Comparison of ENCODE assay signal across 8 cellular contexts in genomic region chr19:42253245-42254082, GRCh38. TPM values are rescaled to one million over a fixed set of nuclear protein-coding genes. Genes with fewer than 3 reads are reported as not detected.
DNase-seq lines count a peak whose midpoint lies in the region; ATAC-seq and TF ChIP-seq lines count a peak whose summit lies in the region.

No MANE protein-coding gene starts in this region.

- no peaks in the 10 kb centered on the region for H3K36me3 ChIP-seq in ovary

- peak; percentile 70 for DNase-seq in activated naive CD4-positive, alpha-beta T cell treated with anti-CD3 and anti-CD28 coated beads, Interleukin-2, amount 50 U/mL, for 16 hours
- DNase-seq in head of caudate nucleus (peak in 36 of 42 donors; percentile 32 to 84 (median 62)), ovary (peak; percentile 76 to 85 (median 82)), SHP77 treated with DMSO at 0.1 percent for 48 hours (lab: John Stamatoyannopoulos, UW) (no peak)

- no peak for TF ChIP-seq CTCF in ovary (IDR thresholded peaks at IDR 0.05)

- ATAC-seq in HG03196 (IDR thresholded peaks at IDR 0.05; ENCODE audit: unreplicated experiment) (peak; percentile 6), HG03457 (IDR thresholded peaks at IDR 0.05; ENCODE audit: unreplicated experiment) (no peak)

- intact Hi-C loops in head of caudate nucleus (cut with DNase I) (loop anchor here (2.0 kb wide), 1 partner anchor 27 kb away; no protein-coding TSS in a partner anchor), ovary (cut with DNase I) (loop anchor here in 2 of 4 donors (2.0 kb wide), 2 partner anchors 15 to 27 kb away; partner anchors contain the start of gene CIC (in 1 of the 2))

- no peaks in the 10 kb centered on the region for H3K9me3 ChIP-seq in ovary

- no peak for TF ChIP-seq EP300 in ovary (IDR thresholded peaks at IDR 0.05)

- peak overlapping the region; percentile 97 to 99 for H3K27ac ChIP-seq in ovary

- H3K4me3 ChIP-seq in GM08714 (ENCODE audit: low read length) (peak overlapping the region; percentile 88), ovary (peak overlapping the region; percentile 73)

- no peaks in the 10 kb centered on the region for H3K27me3 ChIP-seq in ovary

- TF ChIP-seq POLR2A in Raji (IDR thresholded peaks at IDR 0.05; ENCODE audit: insufficient read depth, low read depth, low read length) (peak; percentile 40; the same call in 1 of the 2 replicates), ovary (IDR thresholded peaks at IDR 0.05) (no peak)

- peaks cover 21% of the 10 kb centered on the region for H3K4me1 ChIP-seq in ovary (ENCODE audit: insufficient read depth)

- WGBS in ovary, 3 donors, result 0 to 1% (median 1%) methylated on average over 21 to 66 of the region's 71 CpGs

RNA-seq across cellular contexts. Expression of gene ERF, which starts 1.5 kb away (rescaled TPM):
- 100 to 1,000 TPM in 1 of 7 donors, 10 to 100 TPM in 6; 23.1 to 110 (median 76.6) TPM for total RNA-seq in ovary
- 10 to 100 TPM; 31.7 to 51.0 TPM for polyA plus RNA-seq in ovary

RNA-seq across cellular contexts. Expression of gene GSK3A, which starts 11.1 kb away (rescaled TPM):
- total RNA-seq in ovary, result 10 to 100 TPM; 16.0 to 40.9 (median 34.9) TPM
- 10 to 100 TPM; 31.9 to 38.3 TPM for polyA plus RNA-seq in ovary

RNA-seq across cellular contexts. Expression of gene CIC, which starts 15.6 kb away (rescaled TPM):
- total RNA-seq in ovary, result 100 to 1,000 TPM in 4 of 7 donors, 10 to 100 TPM in 3; 24.6 to 139 (median 113) TPM
- polyA plus RNA-seq in ovary, result 10 to 100 TPM in 1 of 2 donors, 1 to 10 TPM in 1; 6.6 to 71.0 TPM

RNA-seq across cellular contexts. Expression of gene ZNF526, which starts 33.4 kb away (rescaled TPM):
- 10 to 100 TPM in 5 of 7 donors, 1 to 10 TPM in 2; 2.4 to 17.9 (median 12.9) TPM for total RNA-seq in ovary
- polyA plus RNA-seq in ovary, result 1 to 10 TPM; 5.0 to 6.5 TPM

RNA-seq across cellular contexts. Expression of gene DEDD2, which starts 36.0 kb away (rescaled TPM):
- total RNA-seq in ovary, result 10 to 100 TPM; 14.9 to 36.8 (median 25.1) TPM
- 10 to 100 TPM in 1 of 2 donors, 1 to 10 TPM in 1; 8.3 to 33.1 TPM for polyA plus RNA-seq in ovary
